Comparison of ENCODE assay signal across 8 cellular contexts in genomic region chr20:46056970-46057855, GRCh38. TPM values are rescaled to one million over a fixed set of nuclear protein-coding genes. Genes with fewer than 3 reads are reported as not detected.
A peak's percentile ranks its signal among the peaks of the same experiment; 100 is the strongest.
DNase-seq lines count a peak whose midpoint lies in the region; ATAC-seq and TF ChIP-seq lines count a peak whose summit lies in the region.

No MANE protein-coding gene starts in this region.

- H3K27ac ChIP-seq in fibroblast of lung (ENCODE audit: insufficient read depth, low read length): no peak overlapping the region
- no peak overlapping the region for H3K27ac ChIP-seq in neuronal stem cell (replicated peaks; ENCODE audit: low read length)

- no peak overlapping the region for H3K4ac ChIP-seq in neuronal stem cell (ENCODE audit: low read length)

- H3K4me3 ChIP-seq in fibroblast of lung (replicated peaks in 1 of 4; ENCODE audit: control extremely low read depth in 1 of 4, insufficient read depth in 1 of 4, low read depth in 3 of 4, low read length in 4 of 4) (peak overlapping the region in 1 of 4 experiments; percentile 55), neuronal stem cell (ENCODE audit: low read length in 2 of 2) (no peak overlapping the region)

- H2AFZ ChIP-seq in fibroblast of lung (ENCODE audit: low read length) (no peak overlapping the region), neuronal stem cell (ENCODE audit: low read length) (no peak overlapping the region)

- H2BK5ac ChIP-seq in neuronal stem cell (ENCODE audit: low read length): no peak overlapping the region

- CTCF ChIA-PET in GM10248 (lab: Yijun Ruan, JAX): interaction anchor here (1.1 kb wide), 1 partner anchor 9 kb away, joined by 3 read pairs; no protein-coding TSS in a partner anchor

- ATAC-seq in HG02798 (IDR thresholded peaks at IDR 0.05; ENCODE audit: poor library complexity, unreplicated experiment) (no peak), HG03097 (IDR thresholded peaks at IDR 0.05; ENCODE audit: low FRiP score, unreplicated experiment) (no peak), HG03521 (IDR thresholded peaks at IDR 0.05; ENCODE audit: unreplicated experiment) (no peak)

- H3K4me1 ChIP-seq in fibroblast of lung (ENCODE audit: control insufficient read depth, extremely low read depth, insufficient read depth, low read length) (peaks cover 2% of the 10 kb centered on the region), neuronal stem cell (ENCODE audit: control insufficient read depth in 2 of 2, insufficient read depth in 1 of 2, low read depth in 1 of 2, low read length in 2 of 2) (peaks cover 0 to 8% of the 10 kb centered on the region in 2 donors)

- no peak overlapping the region for H4K8ac ChIP-seq in neuronal stem cell (ENCODE audit: low read depth, low read length)

- H2BK12ac ChIP-seq in neuronal stem cell (ENCODE audit: low read length): no peak overlapping the region

- WGBS in neuronal stem cell (ENCODE audit: extremely low coverage in 2 of 2, insufficient read length in 2 of 2, insufficient replicate concordance in 1 of 2), 2 donors: no CpG with 5 or more reads among the region's 65 CpGs

- peak overlapping the region; percentile 34 for H3K23ac ChIP-seq in neuronal stem cell (ENCODE audit: low read depth, low read length, poor library complexity)

- H4K91ac ChIP-seq in neuronal stem cell (ENCODE audit: low read depth, low read length, poor library complexity): no peak overlapping the region

- no peaks in the 10 kb centered on the region for H3K79me2 ChIP-seq in fibroblast of lung (ENCODE audit: control insufficient read depth, insufficient read depth, low read length)

- peak overlapping the region; percentile 16 for H3K18ac ChIP-seq in neuronal stem cell (ENCODE audit: low read length)

- H2BK120ac ChIP-seq in neuronal stem cell (ENCODE audit: low read depth, low read length): no peak overlapping the region

- no peaks in the 10 kb centered on the region for H4K20me1 ChIP-seq in fibroblast of lung (ENCODE audit: control insufficient read depth, extremely low read depth, insufficient read depth, low read length)

- H2BK15ac ChIP-seq in neuronal stem cell (ENCODE audit: low read length): no peak overlapping the region

- H2AK5ac ChIP-seq in neuronal stem cell (ENCODE audit: low read depth, low read length): no peak overlapping the region

- no peak for TF ChIP-seq CTCF in GM10248 (IDR thresholded peaks at IDR 0.05; ENCODE audit: control extremely low read depth, extremely low read depth, low read depth, missing control alignments)
- TF ChIP-seq CTCF in fibroblast of lung (conservative IDR thresholded peaks at IDR 0.05 in 1 of 2, IDR thresholded peaks at IDR 0.05 in 1 of 2; ENCODE audit: low read depth in 1 of 2, low read length in 2 of 2): no peak

- DNase-seq in GM10248 (ENCODE audit: extremely low spot score): peak; percentile 44
- DNase-seq in RPMI7951 (ENCODE audit: low read depth): peak; percentile 43
- DNase-seq in fibroblast of lung (ENCODE audit: low read depth in 2 of 2): peak; percentile 42 to 47
- DNase-seq in neuronal stem cell (ENCODE audit: low spot score): peak; percentile 80
- no peak for DNase-seq in putamen (ENCODE audit: low spot score)

- no peaks in the 10 kb centered on the region for H3K79me1 ChIP-seq in neuronal stem cell (ENCODE audit: low read depth, low read length)

- no peak overlapping the region for H3K14ac ChIP-seq in neuronal stem cell (ENCODE audit: low read length)

- H3K36me3 ChIP-seq in fibroblast of lung (ENCODE audit: control insufficient read depth, insufficient read depth, low read length) (peaks cover under 1% of the 10 kb centered on the region), neuronal stem cell (replicated peaks in 1 of 2; ENCODE audit: control insufficient read depth in 2 of 2, insufficient read depth in 2 of 2, low read length in 2 of 2) (peaks cover 14 to 32% of the 10 kb centered on the region in 2 donors)

- H3K4me2 ChIP-seq in fibroblast of lung (ENCODE audit: extremely low read depth, insufficient read depth, low read length): peak overlapping the region; percentile 75
- peak overlapping the region; percentile 29 for H3K4me2 ChIP-seq in neuronal stem cell (ENCODE audit: insufficient read depth, low read length, poor library complexity, severe bottlenecking)

- POLR2A ChIA-PET in GM10248 (lab: Yijun Ruan, JAX): no interaction called here

- H3K9me3 ChIP-seq in fibroblast of lung (ENCODE audit: control insufficient read depth, insufficient read depth, low read depth, low read length): no peaks in the 10 kb centered on the region
- peaks cover 0 to 2% of the 10 kb centered on the region in 2 donors for H3K9me3 ChIP-seq in neuronal stem cell (replicated peaks in 1 of 2; ENCODE audit: control insufficient read depth in 2 of 2, insufficient read depth in 1 of 2, low read depth in 1 of 2, low read length in 2 of 2)

- no peak overlapping the region for H3K9ac ChIP-seq in fibroblast of lung (ENCODE audit: insufficient read depth, low read length)
- no peak overlapping the region for H3K9ac ChIP-seq in neuronal stem cell (ENCODE audit: low read depth, low read length, poor library complexity)

- H3K27me3 ChIP-seq in fibroblast of lung (ENCODE audit: control insufficient read depth, insufficient read depth, low read length): no peaks in the 10 kb centered on the region
- H3K27me3 ChIP-seq in neuronal stem cell (ENCODE audit: control insufficient read depth in 3 of 3, insufficient read depth in 3 of 3, low read depth in 1 of 3, low read length in 3 of 3): peaks cover 0 to 21% (median 7%) of the 10 kb centered on the region in 3 experiments

RNA-seq across cellular contexts. Expression of gene SLC12A5, which starts 28.2 kb away (rescaled TPM):
- total RNA-seq in RPMI7951 (2014; rRNA removed; shearing (Covaris generic)): 0.96 TPM in 1 of 2 replicates, not detected in the other
- 0.26 and 0.50 TPM in 2 replicates for total RNA-seq in fibroblast of lung
- polyA plus RNA-seq in fibroblast of lung: 0.11 and 0.27 TPM in 2 replicates
- 0.29 and 1.6 TPM in 2 replicates for polyA plus RNA-seq in fibroblast of lung (2012)
- not detected in 2 replicates for polyA minus RNA-seq in fibroblast of lung (ENCODE audit: low replicate concordance)
- 8.5 TPM for polyA plus RNA-seq in neuronal stem cell (2013, experiment 1 of 2)
- polyA plus RNA-seq in neuronal stem cell (2013, experiment 2 of 2): 6.5 TPM

RNA-seq across cellular contexts. Expression of gene NCOA5, which starts 32.5 kb away (rescaled TPM):
- 14.7 and 15.1 TPM in 2 replicates for total RNA-seq in RPMI7951 (2014; rRNA removed; shearing (Covaris generic))
- 8.1 and 10.0 TPM in 2 replicates for total RNA-seq in fibroblast of lung
- polyA plus RNA-seq in fibroblast of lung: 18.0 and 25.7 TPM in 2 replicates
- 13.4 and 19.3 TPM in 2 replicates for polyA plus RNA-seq in fibroblast of lung (2012)
- polyA minus RNA-seq in fibroblast of lung (ENCODE audit: low replicate concordance): 16.5 and 24.6 TPM in 2 replicates
- 15.5 TPM for polyA plus RNA-seq in neuronal stem cell (2013, experiment 1 of 2)
- polyA plus RNA-seq in neuronal stem cell (2013, experiment 2 of 2): 15.9 TPM

RNA-seq across cellular contexts. Expression of gene MMP9, which starts 48.5 kb away (rescaled TPM):
- 3.0 and 4.7 TPM in 2 replicates for total RNA-seq in RPMI7951 (2014; rRNA removed; shearing (Covaris generic))
- not detected in 2 replicates for total RNA-seq in fibroblast of lung
- not detected in 2 replicates for polyA plus RNA-seq in fibroblast of lung
- not detected in 2 replicates for polyA plus RNA-seq in fibroblast of lung (2012)
- polyA minus RNA-seq in fibroblast of lung (ENCODE audit: low replicate concordance): not detected in 2 replicates
- polyA plus RNA-seq in neuronal stem cell (2013, experiment 1 of 2): 0.18 TPM
- 0.18 TPM for polyA plus RNA-seq in neuronal stem cell (2013, experiment 2 of 2)
